In the genomic region with DNA sequence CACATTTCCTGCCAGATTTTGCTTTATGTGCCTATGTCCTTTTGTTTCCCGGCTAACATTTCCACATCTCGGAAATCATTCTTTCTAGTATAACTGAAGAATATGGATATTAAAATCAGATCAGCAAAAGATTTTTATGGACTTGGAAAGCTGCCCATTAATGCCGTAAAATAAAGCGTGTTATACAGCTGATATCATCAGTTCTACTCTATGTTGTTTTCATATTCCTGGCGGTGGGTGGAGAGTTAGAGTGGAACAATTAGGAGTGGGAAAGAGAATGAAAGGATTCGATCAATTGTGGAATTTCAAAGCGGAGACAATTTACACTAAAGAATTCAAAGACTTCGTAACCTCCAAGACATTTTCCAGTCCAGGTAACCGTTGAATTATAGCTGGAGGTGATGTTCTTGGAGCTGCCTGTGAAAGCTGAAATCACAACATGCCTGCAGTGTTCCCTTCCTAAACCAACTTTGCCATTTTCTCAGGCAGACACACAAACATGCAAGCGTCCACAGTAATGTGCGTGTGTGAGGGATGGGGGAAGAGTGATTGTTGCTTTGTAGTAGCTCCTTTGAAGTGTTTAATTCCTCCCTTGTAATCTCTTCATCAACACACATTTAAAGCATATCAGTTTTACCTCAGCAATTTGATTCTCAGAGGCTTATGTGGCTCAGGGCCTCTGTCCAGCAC, we compare ENCODE assay signal across 9 cellular contexts.
DNase-seq lines count a peak whose midpoint lies in the region; ATAC-seq and TF ChIP-seq lines count a peak whose summit lies in the region.
"Had no signal": no experiment of that assay in that cellular context is flagged by ENCODE, and none has a peak within 500 bp of the region (broad histone marks: within the 10 kb centered on the region; RNA-seq: fewer than 3 reads in every experiment).

No MANE protein-coding gene starts in this region.

- H3K9me2 ChIP-seq in SK-N-SH: no peaks in the 10 kb centered on the region

- TF ChIP-seq POLR2A in gastroesophageal sphincter (IDR thresholded peaks at IDR 0.05) (no peak), body of pancreas (IDR thresholded peaks at IDR 0.05) (no peak)

- no peaks in the 10 kb centered on the region for H4K20me1 ChIP-seq in SK-N-SH (ENCODE audit: insufficient read depth)

- TF ChIP-seq CTCF in SK-N-SH (IDR thresholded peaks at IDR 0.05) (no peak), gastroesophageal sphincter (IDR thresholded peaks at IDR 0.05) (no peak), body of pancreas (IDR thresholded peaks at IDR 0.05) (no peak)

- no peaks in the 10 kb centered on the region for H3K79me2 ChIP-seq in SK-N-SH (ENCODE audit: insufficient read depth)

- H3K9ac ChIP-seq in SK-N-SH (peak overlapping the region; percentile 56), skeletal muscle tissue (ENCODE audit: low read depth in 1 of 3, low read length in 3 of 3) (peak overlapping the region; percentile 66 to 76 (median 71))

- intact Hi-C loops in body of pancreas (cut with DNase I): no loop called here

- H3K4me2 ChIP-seq in SK-N-SH: peak overlapping the region; percentile 79

- TF ChIP-seq EP300 in SK-N-SH (IDR thresholded peaks at IDR 0.05; ENCODE audit: borderline replicate concordance in 1 of 2, low read depth in 1 of 2, low read length in 1 of 2): peak in 1 of 2 experiments; percentile 33; a peak in 1 of 4 replicates
- TF ChIP-seq EP300 in gastroesophageal sphincter (IDR thresholded peaks at IDR 0.05): no peak

- H3K36me3 ChIP-seq in SK-N-SH (replicated peaks in 1 of 2; ENCODE audit: control insufficient read depth in 1 of 2, insufficient read depth in 2 of 2, low read length in 1 of 2) (no peaks in the 10 kb centered on the region), gastroesophageal sphincter (no peaks in the 10 kb centered on the region), skeletal muscle tissue (ENCODE audit: control insufficient read depth in 3 of 3, insufficient read depth in 3 of 3, low read length in 3 of 3) (no peaks in the 10 kb centered on the region), body of pancreas (replicated peaks in 1 of 2; ENCODE audit: insufficient read depth in 1 of 2, low read depth in 2 of 2) (no peaks in the 10 kb centered on the region)

- POLR2A ChIA-PET in SK-N-SH (lab: Yijun Ruan, JAX): interaction anchor here (1.1 to 2.8 kb wide), 3 partner anchors 7 to 92 kb away, joined by 3 to 14 read pairs (median 3); no protein-coding TSS in a partner anchor

- H2AFZ ChIP-seq in SK-N-SH (ENCODE audit: low read depth): peak overlapping the region; percentile 83

- H3K9me3 ChIP-seq in SK-N-SH: no peaks in the 10 kb centered on the region
- H3K9me3 ChIP-seq in gastroesophageal sphincter: no peaks in the 10 kb centered on the region
- H3K9me3 ChIP-seq in skeletal muscle tissue (ENCODE audit: control insufficient read depth in 3 of 3, low read length in 3 of 3): no peaks in the 10 kb centered on the region
- no peaks in the 10 kb centered on the region for H3K9me3 ChIP-seq in body of pancreas

- H3F3A ChIP-seq in SK-N-SH (replicated peaks; ENCODE audit: insufficient read depth): no peaks in the 10 kb centered on the region

- H3K27ac ChIP-seq in SK-N-SH (ENCODE audit: low read depth in 2 of 2, low read length in 1 of 2) (peak overlapping the region; percentile 91 to 99), gastroesophageal sphincter (peak overlapping the region; percentile 66 to 88 (median 74)), skeletal muscle tissue (ENCODE audit: low read depth, low read length) (peak overlapping the region; percentile 90), body of pancreas (peak overlapping the region in 2 of 4 donors; percentile 51 to 64)

- TF ChIP-seq RAD21 in SK-N-SH (IDR thresholded peaks at IDR 0.05; ENCODE audit: low read length): no peak

- CTCF ChIA-PET in SK-N-SH (lab: Yijun Ruan, JAX): interaction anchor here (0.7 to 4.8 kb wide), 9 partner anchors 23 to 673 kb away, joined by 3 to 31 read pairs (median 3); no protein-coding TSS in a partner anchor

- H3K4me1 ChIP-seq in SK-N-SH (ENCODE audit: control insufficient read depth in 1 of 2, insufficient read depth in 2 of 2, low read depth in 1 of 2, low read length in 1 of 2) (peaks cover 17 to 33% of the 10 kb centered on the region in 2 experiments; a peak in 3 of 4 replicates), gastroesophageal sphincter (peaks cover 3 to 43% (median 9%) of the 10 kb centered on the region in 3 donors), skeletal muscle tissue (ENCODE audit: control insufficient read depth in 3 of 3, insufficient read depth in 3 of 3, low read length in 3 of 3) (peaks cover 28 to 40% (median 39%) of the 10 kb centered on the region in 3 donors), body of pancreas (peaks cover 16% of the 10 kb centered on the region)

- 4% methylated on average over 11 of the region's 11 CpGs for WGBS in SK-N-SH (ENCODE audit: low lambda C conversion rate)
- WGBS in gastroesophageal sphincter (ENCODE audit: low coverage in 1 of 2), 2 donors: 37 to 51% methylated on average over 10 to 11 of the region's 11 CpGs
- WGBS in body of pancreas, 2 donors: 55 to 77% methylated on average over 11 of the region's 11 CpGs

- H3K27me3 ChIP-seq in SK-N-SH (ENCODE audit: insufficient read depth) (no peaks in the 10 kb centered on the region), gastroesophageal sphincter (no peaks in the 10 kb centered on the region), skeletal muscle tissue (ENCODE audit: control insufficient read depth in 3 of 3, insufficient read depth in 3 of 3, low read length in 3 of 3) (no peaks in the 10 kb centered on the region), body of pancreas (no peaks in the 10 kb centered on the region)

- DNase-seq in SK-N-SH (no peak), body of pancreas (no peak)
- DNase-seq: activated gamma-delta T cell had no signal

- ATAC-seq in gastroesophageal sphincter (no peak), HG03354 (IDR thresholded peaks at IDR 0.05; ENCODE audit: poor library complexity, severe bottlenecking, unreplicated experiment) (no peak), GM21825 (IDR thresholded peaks at IDR 0.05; ENCODE audit: unreplicated experiment) (no peak), GM18868 (IDR thresholded peaks at IDR 0.05; ENCODE audit: unreplicated experiment) (no peak), body of pancreas (no peak)

- H3K4me3 ChIP-seq in GM08714 (ENCODE audit: low read length) (peak overlapping the region; percentile 25; the same call in 1 of the 2 replicates), SK-N-SH (ENCODE audit: low read depth in 2 of 2, low read length in 1 of 2) (peak overlapping the region; percentile 42 to 46), gastroesophageal sphincter (peak overlapping the region; percentile 35 to 46), skeletal muscle tissue (ENCODE audit: low read length in 3 of 3) (peak overlapping the region; percentile 56 to 65 (median 61)), body of pancreas (no peak overlapping the region)

TF ChIP-seq in SK-N-SH, 30 proteins besides CTCF, POLR2A, EP300 and RAD21:
- TF ChIP-seq FOXJ3 (CRISPR knock-in tag; IDR thresholded peaks at IDR 0.05) (no peak), GABPA (IDR thresholded peaks at IDR 0.05; ENCODE audit: low read depth) (no peak), EZH2phosphoT487 (IDR thresholded peaks at IDR 0.05; ENCODE audit: borderline replicate concordance, low read depth) (no peak), CHD2 (IDR thresholded peaks at IDR 0.05; ENCODE audit: low read length, partially characterized antibody) (no peak), SIN3A (IDR thresholded peaks at IDR 0.05; ENCODE audit: borderline replicate concordance, low read depth, low read length) (no peak), NFIC (IDR thresholded peaks at IDR 0.05; ENCODE audit: borderline replicate concordance) (peak; percentile 53), GATA2 (CRISPR knock-in tag; IDR thresholded peaks at IDR 0.05) (peak; percentile 43), REST (IDR thresholded peaks at IDR 0.05; ENCODE audit: low read depth, low read length) (peak; percentile 86), TEAD4 (IDR thresholded peaks at IDR 0.05; ENCODE audit: borderline replicate concordance, insufficient read depth) (no peak), RXRA (IDR thresholded peaks at IDR 0.05; ENCODE audit: borderline replicate concordance, low read depth) (no peak), MXI1 (IDR thresholded peaks at IDR 0.05; ENCODE audit: low read depth, low read length) (no peak)
TF ChIP-seq in SK-N-SH: peak in this region for 3.

Comparison
In these comparisons a context has a peak if more than half of its experiments do, and no peak if none do; other contexts are left out.
1. H3K4me3 ChIP-seq: peak in GM08714 (single experiment), SK-N-SH (2 of 2), gastroesophageal sphincter (2 of 2) and skeletal muscle tissue (3 of 3); none in body of pancreas (0 of 2).